ENCODE assay signal across 13 cellular contexts in the genomic region with DNA sequence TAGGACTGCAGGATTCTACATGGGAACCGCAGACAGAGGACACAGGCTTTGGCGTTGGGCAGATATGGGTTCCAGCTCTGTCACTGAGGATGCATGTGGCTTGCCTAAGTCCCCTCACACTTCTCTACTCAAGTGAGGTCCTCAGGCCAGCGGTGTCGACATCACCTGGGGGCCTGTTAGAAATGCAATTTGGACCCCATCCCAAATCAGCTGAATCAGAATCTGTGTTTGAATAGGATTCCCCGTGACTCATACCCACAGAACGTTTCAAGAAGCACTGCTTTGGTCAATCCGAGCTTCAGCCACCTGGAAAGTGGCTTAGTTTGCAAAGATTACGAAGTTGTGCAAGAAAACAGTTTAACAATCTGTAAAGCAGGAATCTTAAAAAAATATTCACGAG.
DNase-seq lines count a peak whose midpoint lies in the region; ATAC-seq and TF ChIP-seq lines count a peak whose summit lies in the region.
"Had no signal": no experiment of that assay in that cellular context is flagged by ENCODE, and none has a peak within 500 bp of the region (broad histone marks: within the 10 kb centered on the region; RNA-seq: fewer than 3 reads in every experiment).

No MANE protein-coding gene starts in this region.

- no peak overlapping the region for H2BK15ac ChIP-seq in mesenchymal stem cell (ENCODE audit: low read depth, poor library complexity, severe bottlenecking)

- no peak overlapping the region for H2BK12ac ChIP-seq in mesenchymal stem cell (ENCODE audit: low read length in 2 of 2)

- H3K27me3 Mint-ChIP-seq in CD14-positive monocyte (ENCODE audit: low read depth in 3 of 3) (peaks cover 8 to 10% (median 8%) of the 10 kb centered on the region in 3 donors), chondrocyte (ENCODE audit: low read depth) (peaks cover 22% of the 10 kb centered on the region)

- no peak overlapping the region for H3K9ac ChIP-seq in mesenchymal stem cell (ENCODE audit: low read length)

- H3K27ac Mint-ChIP-seq in CD14-positive monocyte (no peak overlapping the region), chondrocyte (ENCODE audit: unreplicated experiment) (no peak overlapping the region)
- H3K27ac Mint-ChIP-seq: CD4-positive, alpha-beta T cell; nephron progenitor cell had no signal

- no peak overlapping the region for H2AFZ ChIP-seq in mesenchymal stem cell (ENCODE audit: low read depth, low read length)

- H2AK5ac ChIP-seq in mesenchymal stem cell (ENCODE audit: low read length, severe bottlenecking): no peak overlapping the region

- H4K91ac ChIP-seq in mesenchymal stem cell (ENCODE audit: low read length): no peak overlapping the region

- TF ChIP-seq CTCF in CD14-positive monocyte (IDR thresholded peaks at IDR 0.05): no peak
- no peak for TF ChIP-seq CTCF in chondrocyte (IDR thresholded peaks at IDR 0.05)

- H3K4me3 Mint-ChIP-seq in CD14-positive monocyte: no peak overlapping the region
- no peak overlapping the region for H3K4me3 Mint-ChIP-seq in chondrocyte (ENCODE audit: unreplicated experiment)
- H3K4me3 Mint-ChIP-seq: CD4-positive, alpha-beta T cell; nephron progenitor cell had no signal

- H3K4me2 ChIP-seq in mesenchymal stem cell (ENCODE audit: low read length, poor library complexity, severe bottlenecking): no peak overlapping the region

- in situ Hi-C loops in KBM-7 (cut with MboI; ENCODE audit: low pct_unique_long_range_greater_than_20kb, low sequenced_read_pairs): no loop called here

- ATAC-seq in GM19328 (IDR thresholded peaks at IDR 0.05; ENCODE audit: unreplicated experiment) (no peak), GM18873 (IDR thresholded peaks at IDR 0.05; ENCODE audit: low FRiP score, unreplicated experiment) (no peak), HG03571 (IDR thresholded peaks at IDR 0.05; ENCODE audit: unreplicated experiment) (no peak)

- H2BK120ac ChIP-seq in mesenchymal stem cell (ENCODE audit: low read depth, low read length): no peak overlapping the region

- no peak overlapping the region for H3K4me3 ChIP-seq in mesenchymal stem cell (ENCODE audit: insufficient read depth in 1 of 2, low read depth in 1 of 2, low read length in 2 of 2)
- H3K4me3 ChIP-seq: vagina had no signal

- H3K9me3 ChIP-seq in mesenchymal stem cell (ENCODE audit: control insufficient read depth, low read length): no peaks in the 10 kb centered on the region
- H3K9me3 ChIP-seq: vagina had no signal

- H4K8ac ChIP-seq in mesenchymal stem cell (ENCODE audit: low read length): no peak overlapping the region

- H3K4me1 ChIP-seq in mesenchymal stem cell (ENCODE audit: control insufficient read depth, insufficient read depth, low read depth, low read length): peaks cover 19% of the 10 kb centered on the region
- H3K4me1 ChIP-seq: vagina had no signal

- no peak overlapping the region for H3K14ac ChIP-seq in mesenchymal stem cell (ENCODE audit: low read length in 2 of 2)

- no peaks in the 10 kb centered on the region for H3K79me1 ChIP-seq in mesenchymal stem cell (replicated peaks; ENCODE audit: low read length, poor library complexity, severe bottlenecking)

- H2BK5ac ChIP-seq in mesenchymal stem cell (ENCODE audit: low read depth, low read length, poor library complexity, severe bottlenecking): no peak overlapping the region

- no peak overlapping the region for H3K4ac ChIP-seq in mesenchymal stem cell (ENCODE audit: low read depth in 1 of 2, low read length in 2 of 2)

- H3K9me3 Mint-ChIP-seq in CD14-positive monocyte (peaks cover 16 to 24% (median 20%) of the 10 kb centered on the region in 7 donors), chondrocyte (ENCODE audit: low read depth) (peaks cover 7% of the 10 kb centered on the region)

- H3K36me3 Mint-ChIP-seq in CD14-positive monocyte: no peaks in the 10 kb centered on the region
- peaks cover 5% of the 10 kb centered on the region for H3K36me3 Mint-ChIP-seq in chondrocyte (ENCODE audit: low read depth)

- intact Hi-C loops in CD14-positive monocyte (cut with micrococcal nuclease): no loop called here

- peak overlapping the region; percentile 9 for H3K27ac ChIP-seq in mesenchymal stem cell (ENCODE audit: low read length, poor library complexity, severe bottlenecking)
- H3K27ac ChIP-seq: vagina had no signal

- peaks cover 46 to 89% of the 10 kb centered on the region in 2 experiments for H3K27me3 ChIP-seq in mesenchymal stem cell (ENCODE audit: control insufficient read depth in 1 of 2, insufficient read depth in 1 of 2, low read length in 2 of 2)
- H3K27me3 ChIP-seq: vagina had no signal

- peak; percentile 9 for DNase-seq in CD14-positive monocyte (ENCODE audit: low spot score)
- DNase-seq in NCI-H226: peak; percentile 95
- DNase-seq in chondrocyte (ENCODE audit: low spot score): peak; percentile 21
- peak; percentile 33 for DNase-seq in mesenchymal stem cell
- no peak for DNase-seq in KBM-7
- DNase-seq: amygdala; CD4-positive, alpha-beta T cell; NCI-H187; nephron progenitor cell had no signal

- H3K36me3 ChIP-seq in mesenchymal stem cell (ENCODE audit: control insufficient read depth in 1 of 2, insufficient read depth in 2 of 2, low read depth in 1 of 2, low read length in 2 of 2): no peaks in the 10 kb centered on the region
- H3K36me3 ChIP-seq: vagina had no signal

- H3K4me1 Mint-ChIP-seq in CD14-positive monocyte: no peaks in the 10 kb centered on the region
- H3K4me1 Mint-ChIP-seq in chondrocyte (ENCODE audit: low read depth): peaks cover 5% of the 10 kb centered on the region

- no peak overlapping the region for H3K18ac ChIP-seq in mesenchymal stem cell (ENCODE audit: low read depth in 1 of 2, low read length in 2 of 2)

- 57% methylated on average over 9 of the region's 9 CpGs for WGBS in mesenchymal stem cell

- H3K23ac ChIP-seq in mesenchymal stem cell (ENCODE audit: low read length in 2 of 2): no peak overlapping the region
